In the genomic region with DNA sequence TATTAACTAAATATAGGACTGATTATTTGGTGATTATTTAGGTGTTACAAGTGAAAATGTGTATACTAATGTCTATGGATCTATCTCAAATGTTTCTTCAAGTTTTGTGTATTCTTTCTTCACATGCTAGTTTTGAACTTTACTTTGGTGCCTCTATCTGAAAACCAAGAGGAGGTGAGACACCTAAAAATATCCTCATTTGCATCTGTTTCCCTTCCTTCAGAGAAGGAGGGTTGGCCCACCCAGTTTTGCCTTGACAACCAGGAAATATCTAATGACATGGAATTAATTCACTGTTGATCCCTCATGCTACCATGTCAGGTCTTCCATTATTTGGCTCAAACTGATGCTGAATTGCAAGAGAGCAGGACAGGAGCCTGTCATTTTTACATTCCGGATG, we compare ENCODE assay signal across 26 cellular contexts.
DNase-seq lines count a peak whose midpoint lies in the region; ATAC-seq, FAIRE-seq and TF ChIP-seq lines count a peak whose summit lies in the region.
"Had no signal": no experiment of that assay in that cellular context is flagged by ENCODE, and none has a peak within 500 bp of the region (broad histone marks: within the 10 kb centered on the region; RNA-seq: fewer than 3 reads in every experiment).

No MANE protein-coding gene starts in this region.

- H3K36me3 Mint-ChIP-seq in neural progenitor cell: no peaks in the 10 kb centered on the region

- no peaks in the 10 kb centered on the region for H3K9me3 ChIP-seq in neural progenitor cell (ENCODE audit: low read depth)
- H3K9me3 ChIP-seq: A549, SK-N-SH had no signal

- no peak overlapping the region for H3K4me3 ChIP-seq in GM12865 (ENCODE audit: low read depth, low read length)
- no peak overlapping the region for H3K4me3 ChIP-seq in neural progenitor cell
- H3K4me3 ChIP-seq: A549 had no signal

- no peaks in the 10 kb centered on the region for H3K36me3 ChIP-seq in neural progenitor cell

- no peak overlapping the region for H2AFZ ChIP-seq in neural progenitor cell (replicated peaks)

- H4K20me1 ChIP-seq in neural progenitor cell (ENCODE audit: low read depth): no peaks in the 10 kb centered on the region

- TF ChIP-seq POLR2A in H54 (IDR thresholded peaks at IDR 0.05; ENCODE audit: low read depth, low read length): no peak

- no peak overlapping the region for H3K4me2 ChIP-seq in neural progenitor cell
- H3K4me2 ChIP-seq: A549, SK-N-SH had no signal

- H3K79me2 ChIP-seq in neural progenitor cell (ENCODE audit: low read depth): no peaks in the 10 kb centered on the region

- H3K27me3 ChIP-seq in neural progenitor cell: no peaks in the 10 kb centered on the region

- H3K27me3 Mint-ChIP-seq in neural progenitor cell (ENCODE audit: insufficient read depth, low read depth): peaks cover 4% of the 10 kb centered on the region
- H3K27me3 Mint-ChIP-seq: CD4-positive, alpha-beta memory T cell had no signal

- TF ChIP-seq CTCF in GM12865 (IDR thresholded peaks at IDR 0.05; ENCODE audit: insufficient read depth, low read depth, low read length, missing control alignments) (no peak), neural progenitor cell (IDR thresholded peaks at IDR 0.05) (no peak)

- H3K9ac ChIP-seq in neural progenitor cell: no peak overlapping the region
- H3K9ac ChIP-seq: SK-N-SH had no signal

- H3K4me1 ChIP-seq in neural progenitor cell: peaks cover 9% of the 10 kb centered on the region
- H3K4me1 ChIP-seq: A549 had no signal

- FAIRE-seq in H54 (lab: Jason Lieb, UNC): no peak
- FAIRE-seq: A549 had no signal

- H3K27ac ChIP-seq in neural progenitor cell: no peak overlapping the region
- H3K27ac ChIP-seq: A549 had no signal

- H3K9me3 Mint-ChIP-seq in neural progenitor cell: no peaks in the 10 kb centered on the region
- H3K9me3 Mint-ChIP-seq: CD4-positive, alpha-beta memory T cell; T-helper 1 cell treated with Interleukin-12 subunit alpha and Interleukin-12 subunit beta and Interleukin-4 antibody, amounts not matched to agents 30 μg/mL and 1 μg/mL, for 36 hours had no signal

- H3K4me1 Mint-ChIP-seq in neural progenitor cell: peaks cover 15% of the 10 kb centered on the region
- H3K4me1 Mint-ChIP-seq: CD4-positive, alpha-beta memory T cell had no signal

- H3F3A ChIP-seq in neural progenitor cell (ENCODE audit: low read depth): no peaks in the 10 kb centered on the region

- DNase-seq in GM12865 (ENCODE audit: low read depth): peak; percentile 11
- peak; percentile 33 for DNase-seq in NCI-H69 (lab: John Stamatoyannopoulos, UW)
- DNase-seq in DMS153 treated with DMSO at 0.1 percent for 48 hours (lab: John Stamatoyannopoulos, UW; ENCODE audit: unreplicated experiment): no peak
- DNase-seq in H54 (ENCODE audit: insufficient read length, low spot score): no peak
- DNase-seq in neural progenitor cell (ENCODE audit: low spot score): no peak
- no peak for DNase-seq in T1000 (lab: John Stamatoyannopoulos, UW)
- DNase-seq: AML-193; C1 segment of cervical spinal cord; CD4-positive, alpha-beta memory T cell; COR-L47; DMS79; EL; GDM1; H7; KBM-7; NCI-H1105 treated with DMSO at 0.1 percent for 48 hours; NCI-H1694 treated with DMSO at 0.1 percent for 48 hours; NCI-H2227 treated with DMSO at 0.1 percent for 48 hours; NCI-H526 treated with DMSO at 0.1 percent for 48 hours; SK-N-SH; SW 1271; T-helper 9 cell had no signal

- no peak overlapping the region for H3K4me3 Mint-ChIP-seq in neural progenitor cell
- H3K4me3 Mint-ChIP-seq: CD4-positive, alpha-beta memory T cell; T-helper 1 cell treated with Interleukin-12 subunit alpha and Interleukin-12 subunit beta and Interleukin-4 antibody, amounts not matched to agents 30 μg/mL and 1 μg/mL, for 36 hours had no signal

- ATAC-seq in GM18861 (IDR thresholded peaks at IDR 0.05; ENCODE audit: unreplicated experiment) (peak; percentile 46), GM21529 (IDR thresholded peaks at IDR 0.05; ENCODE audit: unreplicated experiment) (peak; percentile 65)
- ATAC-seq: A549 had no signal

- no peak overlapping the region for H3K27ac Mint-ChIP-seq in neural progenitor cell
- H3K27ac Mint-ChIP-seq: CD4-positive, alpha-beta memory T cell; T-helper 1 cell treated with Interleukin-12 subunit alpha and Interleukin-12 subunit beta and Interleukin-4 antibody, amounts not matched to agents 30 μg/mL and 1 μg/mL, for 36 hours had no signal

Comparison
In these comparisons a context has a peak if more than half of its experiments do, and no peak if none do; other contexts are left out.
1. DNase-seq: peak in GM12865 (single experiment) and NCI-H69 (single experiment); none in DMS153 treated with DMSO at 0.1 percent for 48 hours (single experiment), H54 (single experiment), neural progenitor cell (single experiment) and T1000 (single experiment).